Comparison of ENCODE assay signal across 19 cellular contexts in genomic region chr5:65506961-65507360, GRCh38. TPM values are rescaled to one million over a fixed set of nuclear protein-coding genes. Genes with fewer than 3 reads are reported as not detected.
A peak's percentile ranks its signal among the peaks of the same experiment; 100 is the strongest.
DNase-seq lines count a peak whose midpoint lies in the region; TF ChIP-seq lines count a peak whose summit lies in the region.
"Had no signal": no experiment of that assay in that cellular context is flagged by ENCODE, and none has a peak within 500 bp of the region (broad histone marks: within the 10 kb centered on the region; RNA-seq: fewer than 3 reads in every experiment).

No MANE protein-coding gene starts in this region.

- CTCF ChIA-PET in CD4-positive, alpha-beta memory T cell (lab: Charles Lee; ENCODE audit: partially characterized antibody), result interaction anchor here (0.8 kb wide), 1 partner anchor 23 kb away, joined by 3 read pairs; no protein-coding TSS in a partner anchor

- H3K4me1 ChIP-seq in vagina, result no peaks in the 10 kb centered on the region
- no peaks in the 10 kb centered on the region for H3K4me1 ChIP-seq in CD4-positive, alpha-beta memory T cell (ENCODE audit: insufficient read depth, low read length)
- H3K4me1 ChIP-seq: upper lobe of right lung had no signal

- POLR2A ChIA-PET in CD4-positive, alpha-beta memory T cell (lab: Charles Lee; ENCODE audit: partially characterized antibody), result interaction anchor here (0.8 kb wide), 1 partner anchor 15 kb away, joined by 3 read pairs; no protein-coding TSS in a partner anchor

- H3K27ac Mint-ChIP-seq in CD4-positive, alpha-beta memory T cell, result no peak overlapping the region
- H3K27ac Mint-ChIP-seq: activated naive CD4-positive, alpha-beta T cell treated with anti-CD3 and anti-CD28 coated beads, Interleukin-2, amount 50 U/mL, for 24 hours had no signal

- no peaks in the 10 kb centered on the region for H3K4me1 Mint-ChIP-seq in CD4-positive, alpha-beta memory T cell
- H3K4me1 Mint-ChIP-seq: activated naive CD4-positive, alpha-beta T cell treated with anti-CD3 and anti-CD28 coated beads, Interleukin-2, amount 50 U/mL, for 24 hours had no signal

- H3K4me3 Mint-ChIP-seq in CD4-positive, alpha-beta memory T cell, result no peak overlapping the region
- H3K4me3 Mint-ChIP-seq: activated naive CD4-positive, alpha-beta T cell treated with anti-CD3 and anti-CD28 coated beads, Interleukin-2, amount 50 U/mL, for 24 hours had no signal

- DNase-seq in AG09309 (ENCODE audit: low read depth), result peak; percentile 72
- peak; percentile 28 for DNase-seq in HS-5 (ENCODE audit: low read depth)
- peak; percentile 14 for DNase-seq in brain microvascular endothelial cell
- DNase-seq in myocyte (ENCODE audit: low read depth), result peak; percentile 52
- DNase-seq in vagina (ENCODE audit: extremely low spot score in 2 of 2), result no peak
- no peak for DNase-seq in CD4-positive, alpha-beta memory T cell
- no peak for DNase-seq in D341Med (ENCODE audit: low spot score)
- no peak for DNase-seq in mesenteric fat pad (ENCODE audit: low spot score)
- DNase-seq: activated CD4-positive, alpha-beta T cell treated with anti-CD3 and anti-CD28 coated beads for 48 hours; AML-193; islet precursor cell; mesendoderm; NCI-H187 treated with DMSO at 0.1 percent for 48 hours; NCI-H526; stimulated activated naive CD4-positive, alpha-beta T cell; upper lobe of right lung had no signal

- H3K9me3 Mint-ChIP-seq in CD4-positive, alpha-beta memory T cell, result peaks cover 0 to 2% (median 0%) of the 10 kb centered on the region in 8 donors
- H3K9me3 Mint-ChIP-seq: activated naive CD4-positive, alpha-beta T cell treated with anti-CD3 and anti-CD28 coated beads, Interleukin-2, amount 50 U/mL, for 24 hours had no signal

- H3K4me3 ChIP-seq in AG09309 (ENCODE audit: control insufficient read depth, low read depth, low read length), result no peak overlapping the region
- H3K4me3 ChIP-seq in brain microvascular endothelial cell (ENCODE audit: low read depth, low read length), result no peak overlapping the region
- H3K4me3 ChIP-seq in vagina, result no peak overlapping the region
- no peak overlapping the region for H3K4me3 ChIP-seq in CD4-positive, alpha-beta memory T cell (ENCODE audit: low read length in 2 of 2)
- H3K4me3 ChIP-seq: skin epidermis, upper lobe of right lung had no signal

- TF ChIP-seq CTCF in AG09309 (IDR thresholded peaks at IDR 0.05; ENCODE audit: control insufficient read depth, insufficient read depth, low read depth, low read length, missing control alignments), result no peak
- TF ChIP-seq CTCF in brain microvascular endothelial cell (IDR thresholded peaks at IDR 0.05; ENCODE audit: low read depth, low read length, missing control alignments), result no peak
- TF ChIP-seq CTCF in vagina (IDR thresholded peaks at IDR 0.05), result no peak

- TF ChIP-seq POLR2A in vagina (IDR thresholded peaks at IDR 0.05), result no peak

- H3K36me3 Mint-ChIP-seq in CD4-positive, alpha-beta memory T cell, result peaks cover 0 to 3% of the 10 kb centered on the region in 2 donors
- H3K36me3 Mint-ChIP-seq: activated naive CD4-positive, alpha-beta T cell treated with anti-CD3 and anti-CD28 coated beads, Interleukin-2, amount 50 U/mL, for 24 hours had no signal

- no peak overlapping the region for H3K27ac ChIP-seq in brain microvascular endothelial cell
- no peak overlapping the region for H3K27ac ChIP-seq in vagina
- H3K27ac ChIP-seq in CD4-positive, alpha-beta memory T cell (ENCODE audit: low read depth, low read length), result no peak overlapping the region
- H3K27ac ChIP-seq: neutrophil, skin epidermis, upper lobe of right lung had no signal

- H3K27me3 Mint-ChIP-seq in CD4-positive, alpha-beta memory T cell, result no peaks in the 10 kb centered on the region
- H3K27me3 Mint-ChIP-seq: activated naive CD4-positive, alpha-beta T cell treated with anti-CD3 and anti-CD28 coated beads, Interleukin-2, amount 50 U/mL, for 24 hours had no signal

- no peaks in the 10 kb centered on the region for H3K36me3 ChIP-seq in brain microvascular endothelial cell (replicated peaks)
- H3K36me3 ChIP-seq in vagina, result no peaks in the 10 kb centered on the region
- H3K36me3 ChIP-seq in CD4-positive, alpha-beta memory T cell (ENCODE audit: insufficient read depth, low read length), result no peaks in the 10 kb centered on the region
- H3K36me3 ChIP-seq: neutrophil, upper lobe of right lung had no signal

- H3K27me3 ChIP-seq in brain microvascular endothelial cell (replicated peaks), result no peaks in the 10 kb centered on the region
- H3K27me3 ChIP-seq in vagina, result no peaks in the 10 kb centered on the region
- H3K27me3 ChIP-seq in CD4-positive, alpha-beta memory T cell (ENCODE audit: insufficient read depth, low read length), result no peaks in the 10 kb centered on the region
- H3K27me3 ChIP-seq: neutrophil, upper lobe of right lung had no signal

- in situ Hi-C loops in brain microvascular endothelial cell (cut with HindIII; ENCODE audit: low pct_ligation_motif_present, low sequenced_read_pairs), result no loop called here

- intact Hi-C loops in vagina (cut with DNase I), result no loop called here
- intact Hi-C loops in CD4-positive, alpha-beta memory T cell (cut with micrococcal nuclease), result no loop called here

- no peaks in the 10 kb centered on the region for H3K9me3 ChIP-seq in vagina
- no peaks in the 10 kb centered on the region for H3K9me3 ChIP-seq in CD4-positive, alpha-beta memory T cell (ENCODE audit: control insufficient read depth in 1 of 2, low read length in 2 of 2)
- H3K9me3 ChIP-seq: neutrophil, upper lobe of right lung had no signal

RNA-seq across cellular contexts. Expression of gene ADAMTS6, which starts 25.2 kb away (rescaled TPM):
- total RNA-seq in myocyte (13.2 and 17.0 TPM in 2 replicates), vagina (1.5 TPM), mesenteric fat pad (1.3 TPM)
- 7.9 TPM for polyA plus RNA-seq in myocyte (2012)
- total RNA-seq in CD4-positive, alpha-beta memory T cell, result 1 to 10 TPM in 1 of 2 experiments, under 1 TPM in 1; 0.89 to 1.8 TPM
- polyA plus RNA-seq in CD4-positive, alpha-beta memory T cell, result under 1 TPM in 1 of 2 donors, not detected in 1; 0.14 TPM

RNA-seq across cellular contexts. Expression of gene CENPK, which starts 56.0 kb away (rescaled TPM):
- total RNA-seq in myocyte (0.96 and 1.5 TPM in 2 replicates), vagina (3.4 TPM), mesenteric fat pad (0.80 TPM)
- 1.2 TPM for polyA plus RNA-seq in myocyte (2012)
- 10 to 100 TPM; 13.6 to 15.4 TPM for total RNA-seq in CD4-positive, alpha-beta memory T cell
- 10 to 100 TPM in 1 of 2 donors, 1 to 10 TPM in 1; 6.7 to 30.7 TPM for polyA plus RNA-seq in CD4-positive, alpha-beta memory T cell

RNA-seq across cellular contexts. Expression of gene PPWD1, which starts 56.1 kb away (rescaled TPM):
- 24.2 and 25.4 TPM in 2 replicates for total RNA-seq in myocyte
- 13.4 TPM for polyA plus RNA-seq in myocyte (2012)
- 57.0 TPM for total RNA-seq in vagina
- 100 to 1,000 TPM; 102 to 104 TPM for total RNA-seq in CD4-positive, alpha-beta memory T cell
- 10 to 100 TPM; 36.4 to 45.9 TPM for polyA plus RNA-seq in CD4-positive, alpha-beta memory T cell
- total RNA-seq in mesenteric fat pad, result 25.0 TPM

Comparison
In these comparisons a context has a peak if more than half of its experiments do, and no peak if none do; other contexts are left out.
1. DNase-seq: peak in AG09309 (single experiment), HS-5 (single experiment), brain microvascular endothelial cell (single experiment) and myocyte (single experiment); none in vagina (0 of 2), CD4-positive, alpha-beta memory T cell (0 of 5), D341Med (single experiment) and mesenteric fat pad (single experiment).